ENCODE assay signal across 18 cellular contexts in genomic region chr7:82624337-82624736, GRCh38.
DNase-seq lines count a peak whose midpoint lies in the region; ATAC-seq, FAIRE-seq and TF ChIP-seq lines count a peak whose summit lies in the region.
"Had no signal": no experiment of that assay in that cellular context is flagged by ENCODE, and none has a peak within 500 bp of the region (broad histone marks: within the 10 kb centered on the region; RNA-seq: fewer than 3 reads in every experiment).

No MANE protein-coding gene starts in this region.

- H3K27ac ChIP-seq in right lobe of liver: no peak overlapping the region
- H3K27ac ChIP-seq: tibial artery had no signal

- H3K9me3 ChIP-seq in right lobe of liver: no peaks in the 10 kb centered on the region
- H3K9me3 ChIP-seq: tibial artery had no signal

- no peak overlapping the region for H3K4me3 ChIP-seq in right lobe of liver
- H3K4me3 ChIP-seq: tibial artery had no signal

- no peak overlapping the region for H3K27ac Mint-ChIP-seq in effector memory CD8-positive, alpha-beta T cell
- H3K27ac Mint-ChIP-seq: CD8-positive, alpha-beta memory T cell; naive thymus-derived CD8-positive, alpha-beta T cell; WTC11 had no signal

- peak; percentile 91 for DNase-seq in EL
- peak; percentile 35 for DNase-seq in RCC 7860 (ENCODE audit: low spot score)
- DNase-seq in dedifferentiated amniotic fluid mesenchymal stem cell (ENCODE audit: extremely low spot score): peak; percentile 68
- DNase-seq in renal cortical epithelial cell (ENCODE audit: low read depth): peak; percentile 25
- DNase-seq in effector memory CD8-positive, alpha-beta T cell: no peak
- DNase-seq in sciatic nerve (ENCODE audit: low spot score): no peak
- DNase-seq in NCI-H2171 (lab: John Stamatoyannopoulos, UW): no peak
- DNase-seq in right lobe of liver: no peak
- DNase-seq: caudate nucleus; CD8-positive, alpha-beta memory T cell; KBM-7; naive thymus-derived CD8-positive, alpha-beta T cell; NCI-H1436 treated with DMSO at 0.1 percent for 48 hours; NCI-H510A; stimulated activated CD4-positive, alpha-beta T cell treated with anti-CD3 and anti-CD28 coated beads, Interleukin-2, amount 100 ng/mL, for 48 hours; tibial artery had no signal

- H3K27me3 ChIP-seq in right lobe of liver: no peaks in the 10 kb centered on the region
- H3K27me3 ChIP-seq: tibial artery had no signal

- no peak for TF ChIP-seq CTCF in right lobe of liver (IDR thresholded peaks at IDR 0.05)

- peaks cover 0 to 3% of the 10 kb centered on the region in 2 donors for H3K9me3 Mint-ChIP-seq in effector memory CD8-positive, alpha-beta T cell
- H3K9me3 Mint-ChIP-seq: CD8-positive, alpha-beta memory T cell had no signal

- FAIRE-seq in RCC 7860 (lab: Jason Lieb, UNC): peak; percentile 79
- FAIRE-seq: endothelial cell of umbilical vein had no signal

- H3K4me1 ChIP-seq in right lobe of liver: no peaks in the 10 kb centered on the region
- H3K4me1 ChIP-seq: tibial artery had no signal

- 28% methylated on average over 2 of the region's 2 CpGs for WGBS in right lobe of liver (ENCODE audit: insufficient coverage, low coverage, low lambda C conversion rate, missing lambda C conversion rate)

- intact Hi-C loops in sciatic nerve (cut with DNase I): no loop called here
- intact Hi-C loops in right lobe of liver (cut with DNase I): no loop called here

- H3K36me3 Mint-ChIP-seq in effector memory CD8-positive, alpha-beta T cell (ENCODE audit: insufficient read depth): no peaks in the 10 kb centered on the region
- H3K36me3 Mint-ChIP-seq: CD8-positive, alpha-beta memory T cell; naive thymus-derived CD8-positive, alpha-beta T cell; WTC11 had no signal

- no peaks in the 10 kb centered on the region for H3K36me3 ChIP-seq in right lobe of liver
- H3K36me3 ChIP-seq: tibial artery had no signal

- H3K27me3 Mint-ChIP-seq in effector memory CD8-positive, alpha-beta T cell: no peaks in the 10 kb centered on the region
- H3K27me3 Mint-ChIP-seq: CD8-positive, alpha-beta memory T cell had no signal

- no peak overlapping the region for H3K4me3 Mint-ChIP-seq in effector memory CD8-positive, alpha-beta T cell
- H3K4me3 Mint-ChIP-seq: CD8-positive, alpha-beta memory T cell; naive thymus-derived CD8-positive, alpha-beta T cell; WTC11 had no signal

- ATAC-seq in effector memory CD8-positive, alpha-beta T cell (replicated peaks): no peak
- ATAC-seq in sciatic nerve (no peak), right lobe of liver (no peak)
- ATAC-seq: naive thymus-derived CD8-positive, alpha-beta T cell; WTC11 had no signal

- no peaks in the 10 kb centered on the region for H3K4me1 Mint-ChIP-seq in effector memory CD8-positive, alpha-beta T cell (ENCODE audit: low read depth in 2 of 2)
- H3K4me1 Mint-ChIP-seq: CD8-positive, alpha-beta memory T cell; naive thymus-derived CD8-positive, alpha-beta T cell; WTC11 had no signal

- TF ChIP-seq POLR2A in right lobe of liver (IDR thresholded peaks at IDR 0.05): no peak

Comparison
In these comparisons a context has a peak if more than half of its experiments do, and no peak if none do; other contexts are left out.
1. DNase-seq: peak in EL (single experiment), RCC 7860 (single experiment), dedifferentiated amniotic fluid mesenchymal stem cell (single experiment) and renal cortical epithelial cell (single experiment); none in effector memory CD8-positive, alpha-beta T cell (0 of 3), sciatic nerve (single experiment), NCI-H2171 (single experiment) and right lobe of liver (0 of 3).